22 cellular contexts compared by ENCODE assay signal in the genomic region with DNA sequence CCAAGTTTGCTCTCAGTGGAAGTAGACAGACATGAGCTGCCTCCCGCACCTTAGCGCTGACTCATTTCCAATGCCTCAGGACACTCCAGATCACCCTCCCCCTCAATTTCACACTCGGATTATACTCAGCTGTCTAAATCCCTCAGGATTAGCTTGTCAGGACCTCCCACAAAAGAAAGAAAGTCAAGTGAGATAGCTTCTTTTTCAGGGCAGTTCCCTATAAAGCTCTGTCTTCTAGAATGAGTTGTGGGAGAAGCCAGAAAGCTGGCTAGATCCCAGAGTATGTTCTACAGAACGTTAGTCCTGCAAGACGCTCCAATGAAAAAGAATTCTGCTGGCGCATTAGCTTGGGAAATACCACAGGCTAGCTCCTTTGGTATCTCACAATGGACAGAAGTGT. TPM values are rescaled to one million over a fixed set of nuclear protein-coding genes. Genes with fewer than 3 reads are reported as not detected.
DNase-seq lines count a peak whose midpoint lies in the region; ATAC-seq, FAIRE-seq and TF ChIP-seq lines count a peak whose summit lies in the region.
"Had no signal": no experiment of that assay in that cellular context is flagged by ENCODE, and none has a peak within 500 bp of the region (broad histone marks: within the 10 kb centered on the region; RNA-seq: fewer than 3 reads in every experiment).

No MANE protein-coding gene starts in this region.

- no peak for TF ChIP-seq EP300 in A549 (IDR thresholded peaks at IDR 0.05)

- H3K79me2 ChIP-seq in keratinocyte (ENCODE audit: control insufficient read depth, insufficient read depth, low read length) = peaks cover 39% of the 10 kb centered on the region

- H2AFZ ChIP-seq in keratinocyte (ENCODE audit: control insufficient read depth, low read length) = no peak overlapping the region
- H2AFZ ChIP-seq: GM23248 had no signal

- ATAC-seq in A549 = peak; percentile 78 to 87
- no peak for ATAC-seq in HG02571 (IDR thresholded peaks at IDR 0.05; ENCODE audit: unreplicated experiment)
- no peak for ATAC-seq in GM21367 (IDR thresholded peaks at IDR 0.05; ENCODE audit: unreplicated experiment)
- ATAC-seq: activated CD4-positive, alpha-beta T cell treated with anti-CD3 and anti-CD28 coated beads for 36 hours had no signal

- no peak for TF ChIP-seq POLR2A in A549 (IDR thresholded peaks at IDR 0.05; ENCODE audit: low read length)

- no peaks in the 10 kb centered on the region for H3K9me3 ChIP-seq in A549
- H3K9me3 ChIP-seq in keratinocyte (ENCODE audit: control insufficient read depth, low read depth, low read length) = no peaks in the 10 kb centered on the region
- H3K9me3 ChIP-seq: tibial nerve had no signal

- H3K27me3 ChIP-seq in brain microvascular endothelial cell (replicated peaks) (no peaks in the 10 kb centered on the region), keratinocyte (ENCODE audit: control insufficient read depth, extremely low read depth, insufficient read depth, low read length) (no peaks in the 10 kb centered on the region)
- H3K27me3 ChIP-seq: tibial nerve had no signal

- in situ Hi-C loops in brain microvascular endothelial cell (cut with HindIII; ENCODE audit: low pct_ligation_motif_present, low sequenced_read_pairs) = no loop called here

- H3K9ac ChIP-seq in keratinocyte (ENCODE audit: control insufficient read depth, extremely low read depth, insufficient read depth, low read length) = no peak overlapping the region
- H3K9ac ChIP-seq: GM23248 had no signal

- POLR2A ChIA-PET in A549 (lab: Yijun Ruan, JAX) = no interaction called here

- TF ChIP-seq RAD21 in A549 (conservative IDR thresholded peaks at IDR 0.05 in 1 of 2, IDR thresholded peaks at IDR 0.05 in 1 of 2) = no peak

- peak overlapping the region in 1 of 2 experiments; percentile 49; a peak in 1 of 6 replicates for H3K27ac ChIP-seq in A549
- no peak overlapping the region for H3K27ac ChIP-seq in brain microvascular endothelial cell
- H3K27ac ChIP-seq in keratinocyte (ENCODE audit: control insufficient read depth, insufficient read depth, low read length) = no peak overlapping the region
- H3K27ac ChIP-seq: GM23248, skin epidermis, tibial nerve had no signal

- H4K20me1 ChIP-seq in keratinocyte (ENCODE audit: control insufficient read depth, extremely low read depth, insufficient read depth, low read length) = no peaks in the 10 kb centered on the region

- dilution Hi-C loops in keratinocyte (cut with MboI; ENCODE audit: extremely low pct_ligation_motif_present, low sequenced_read_pairs) = no loop called here

- H3K4me3 ChIP-seq in A549 (no peak overlapping the region), brain microvascular endothelial cell (ENCODE audit: low read depth, low read length) (no peak overlapping the region), keratinocyte (ENCODE audit: control insufficient read depth in 2 of 3, extremely low read depth in 1 of 3, insufficient read depth in 2 of 3, low read depth in 1 of 3, low read length in 3 of 3) (no peak overlapping the region)
- H3K4me3 ChIP-seq: GM23248, skin epidermis, tibial nerve had no signal

- WGBS in A549 (ENCODE audit: missing lambda C conversion rate) = 41% methylated on average over 6 of the region's 6 CpGs

- no peak for TF ChIP-seq CTCF in A549 (IDR thresholded peaks at IDR 0.05)
- TF ChIP-seq CTCF in brain microvascular endothelial cell (IDR thresholded peaks at IDR 0.05; ENCODE audit: low read depth, low read length, missing control alignments) = no peak
- no peak for TF ChIP-seq CTCF in keratinocyte (optimal IDR thresholded peaks at IDR 0.05 in 1 of 3, IDR thresholded peaks at IDR 0.05 in 1 of 3, conservative IDR thresholded peaks at IDR 0.05 in 1 of 3; ENCODE audit: extremely low read depth in 1 of 3, insufficient read depth in 2 of 3, low read length in 3 of 3)

- CTCF ChIA-PET in A549 (lab: Yijun Ruan, JAX) = interaction anchor here (1.0 to 1.3 kb wide), 2 partner anchors 13 to 19 kb away, joined by 3 to 5 read pairs; no protein-coding TSS in a partner anchor

- no peak for FAIRE-seq in A549 (lab: Jason Lieb, UNC)
- peak; percentile 80 for FAIRE-seq in keratinocyte (lab: Jason Lieb, UNC)
- FAIRE-seq: A204.1, endothelial cell of umbilical vein, islet of Langerhans had no signal

- H3K4me1 ChIP-seq in A549 = peaks cover 16% of the 10 kb centered on the region; the same call in 2 of the 3 replicates
- peaks cover 8% of the 10 kb centered on the region for H3K4me1 ChIP-seq in keratinocyte (ENCODE audit: control insufficient read depth, extremely low read depth, insufficient read depth, low read length)
- H3K4me1 ChIP-seq: tibial nerve had no signal

- H3K36me3 ChIP-seq in brain microvascular endothelial cell (replicated peaks) = peaks cover 70% of the 10 kb centered on the region
- peaks cover 44 to 54% of the 10 kb centered on the region in 2 experiments for H3K36me3 ChIP-seq in keratinocyte (ENCODE audit: control insufficient read depth in 2 of 2, extremely low read depth in 1 of 2, insufficient read depth in 2 of 2, low read length in 2 of 2)

- H3K9me1 ChIP-seq in keratinocyte (ENCODE audit: control insufficient read depth, extremely low read depth, insufficient read depth, low read length) = no peaks in the 10 kb centered on the region

- H3K4me2 ChIP-seq in A549 (peak overlapping the region; percentile 33), keratinocyte (ENCODE audit: control insufficient read depth, extremely low read depth, insufficient read depth, low read depth, low read length) (no peak overlapping the region)

- DNase-seq in A549 (ENCODE audit: low read depth in 1 of 2, low spot score in 1 of 2) (peak in 1 of 2 experiments; percentile 34), M059J (ENCODE audit: low read depth) (peak; percentile 72), brain microvascular endothelial cell (peak; percentile 60), keratinocyte (ENCODE audit: low read depth, low spot score) (peak; percentile 15)
- no peak for DNase-seq in stimulated activated naive CD4-positive, alpha-beta T cell (lab: John Stamatoyannopoulos, UW)
- no peak for DNase-seq in stimulated activated CD4-positive, alpha-beta T cell treated with anti-CD3 and anti-CD28 coated beads, Interleukin-4, amount 100 ng/mL, for 1 hour
- DNase-seq: activated CD4-positive, alpha-beta T cell treated with anti-CD3 and anti-CD28 coated beads for 36 hours; activated CD8-positive, alpha-beta memory T cell treated with anti-CD3 and anti-CD28 coated beads, Interleukin-2, amount 50 U/mL, for 48 hours; activated naive CD4-positive, alpha-beta T cell treated with Interleukin-2 at 50 U/mL for 16 hours; CD4-positive, CD25-positive, alpha-beta regulatory T cell; glutamatergic neuron; GM23248; NK-92 treated with Interleukin-12 subunit alpha and Interleukin-12 subunit beta, amount 100 ng/mL, for 24 hours; occipital lobe; SHP77 treated with DMSO at 0.1 percent for 48 hours had no signal

TF ChIP-seq in A549, 52 proteins besides CTCF, POLR2A, EP300 and RAD21 (continues in another document):
- TF ChIP-seq, protein P1, sequence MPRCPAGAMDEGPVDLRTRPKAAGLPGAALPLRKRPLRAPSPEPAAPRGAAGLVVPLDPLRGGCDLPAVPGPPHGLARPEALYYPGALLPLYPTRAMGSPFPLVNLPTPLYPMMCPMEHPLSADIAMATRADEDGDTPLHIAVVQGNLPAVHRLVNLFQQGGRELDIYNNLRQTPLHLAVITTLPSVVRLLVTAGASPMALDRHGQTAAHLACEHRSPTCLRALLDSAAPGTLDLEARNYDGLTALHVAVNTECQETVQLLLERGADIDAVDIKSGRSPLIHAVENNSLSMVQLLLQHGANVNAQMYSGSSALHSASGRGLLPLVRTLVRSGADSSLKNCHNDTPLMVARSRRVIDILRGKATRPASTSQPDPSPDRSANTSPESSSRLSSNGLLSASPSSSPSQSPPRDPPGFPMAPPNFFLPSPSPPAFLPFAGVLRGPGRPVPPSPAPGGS (IDR thresholded peaks at IDR 0.05) = no peak
- TF ChIP-seq HEYL (CRISPR knock-in tag; IDR thresholded peaks at IDR 0.05) (no peak), CHD4 (IDR thresholded peaks at IDR 0.05; ENCODE audit: borderline replicate concordance) (no peak), NFE2L2 (conservative IDR thresholded peaks at IDR 0.05; ENCODE audit: low read length) (no peak), FOSL2 (IDR thresholded peaks at IDR 0.05) (no peak), FOSL2 (CRISPR knock-in tag; IDR thresholded peaks at IDR 0.05) (no peak), ZC3H11A (IDR thresholded peaks at IDR 0.05) (no peak)
- TF ChIP-seq, protein P2, sequence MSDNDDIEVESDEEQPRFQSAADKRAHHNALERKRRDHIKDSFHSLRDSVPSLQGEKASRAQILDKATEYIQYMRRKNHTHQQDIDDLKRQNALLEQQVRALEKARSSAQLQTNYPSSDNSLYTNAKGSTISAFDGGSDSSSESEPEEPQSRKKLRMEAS (IDR thresholded peaks at IDR 0.05) = no peak
- TF ChIP-seq, protein P3, sequence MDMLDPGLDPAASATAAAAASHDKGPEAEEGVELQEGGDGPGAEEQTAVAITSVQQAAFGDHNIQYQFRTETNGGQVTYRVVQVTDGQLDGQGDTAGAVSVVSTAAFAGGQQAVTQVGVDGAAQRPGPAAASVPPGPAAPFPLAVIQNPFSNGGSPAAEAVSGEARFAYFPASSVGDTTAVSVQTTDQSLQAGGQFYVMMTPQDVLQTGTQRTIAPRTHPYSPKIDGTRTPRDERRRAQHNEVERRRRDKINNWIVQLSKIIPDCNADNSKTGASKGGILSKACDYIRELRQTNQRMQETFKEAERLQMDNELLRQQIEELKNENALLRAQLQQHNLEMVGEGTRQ (IDR thresholded peaks at IDR 0.05) = no peak

RNA-seq across cellular contexts. Expression of gene MTNR1A, which starts 51.2 kb away (rescaled TPM):
- polyA plus RNA-seq in A549 (2011; rRNA removed) (0.47 and 0.60 TPM in 2 replicates), A549 (2017; fragmentation: RNase III; extraction: RNeasy Plus Mini Kit Qiagen cat#74134 plus additional on column Dnase treatment) (0.16 to 0.24 TPM (median 0.17 TPM) in 3 replicates), keratinocyte (0.06 to 0.12 TPM in 2 of 3 replicates, not detected in the other)
- polyA plus RNA-seq in A549 (2012; cell fraction: cytosol; rRNA removed) = 0.59 and 1.2 TPM in 2 replicates
- 0.36 and 0.42 TPM in 2 replicates for polyA plus RNA-seq in A549 (2012; cell fraction: nucleus; rRNA removed)
- 2.0 and 2.4 TPM in 2 replicates for polyA minus RNA-seq in A549 (2011; rRNA and poly(A)+ RNA removed)
- not detected in 2 replicates for total RNA-seq in M059J (2014; rRNA removed; shearing (Covaris generic))
- not detected for polyA plus RNA-seq in keratinocyte (2011; ENCODE audit: low read depth)
- polyA plus RNA-seq in keratinocyte (2011; cell fraction: cytosol; rRNA removed) = not detected in 2 replicates
- polyA plus RNA-seq in keratinocyte (2011; cell fraction: nucleus; rRNA removed) = 0.38 and 0.65 TPM in 2 replicates
- polyA plus RNA-seq in keratinocyte (2012; ENCODE audit: low replicate concordance) = not detected in 2 replicates
- polyA minus RNA-seq in keratinocyte = 0.16 to 0.82 TPM (median 0.36 TPM) in 3 replicates
- polyA minus RNA-seq in keratinocyte (2011; cell fraction: cytosol; rRNA and poly(A)+ RNA removed) = not detected
- polyA minus RNA-seq in keratinocyte (2011; cell fraction: nucleus; rRNA and poly(A)+ RNA removed) = 2.6 and 6.1 TPM in 2 replicates
- total RNA-seq: activated CD4-positive, alpha-beta T cell treated with anti-CD3 and anti-CD28 coated beads for 36 hours; CD4-positive, CD25-positive, alpha-beta regulatory T cell; endothelial cell of umbilical vein; GM23248; tibial nerve had no signal
- polyA plus RNA-seq: CD4-positive, CD25-positive, alpha-beta regulatory T cell; endothelial cell of umbilical vein; GM23248 had no signal

Comparison
In these comparisons a context has a peak if more than half of its experiments do, and no peak if none do; other contexts are left out.
1. ATAC-seq: peak in A549 (2 of 2); none in HG02571 (single experiment) and GM21367 (single experiment).
2. DNase-seq: peak in M059J (single experiment), brain microvascular endothelial cell (single experiment) and keratinocyte (single experiment); none in stimulated activated naive CD4-positive, alpha-beta T cell (0 of 6) and stimulated activated CD4-positive, alpha-beta T cell treated with anti-CD3 and anti-CD28 coated beads, Interleukin-4, amount 100 ng/mL, for 1 hour (single experiment).